In the genomic region with DNA sequence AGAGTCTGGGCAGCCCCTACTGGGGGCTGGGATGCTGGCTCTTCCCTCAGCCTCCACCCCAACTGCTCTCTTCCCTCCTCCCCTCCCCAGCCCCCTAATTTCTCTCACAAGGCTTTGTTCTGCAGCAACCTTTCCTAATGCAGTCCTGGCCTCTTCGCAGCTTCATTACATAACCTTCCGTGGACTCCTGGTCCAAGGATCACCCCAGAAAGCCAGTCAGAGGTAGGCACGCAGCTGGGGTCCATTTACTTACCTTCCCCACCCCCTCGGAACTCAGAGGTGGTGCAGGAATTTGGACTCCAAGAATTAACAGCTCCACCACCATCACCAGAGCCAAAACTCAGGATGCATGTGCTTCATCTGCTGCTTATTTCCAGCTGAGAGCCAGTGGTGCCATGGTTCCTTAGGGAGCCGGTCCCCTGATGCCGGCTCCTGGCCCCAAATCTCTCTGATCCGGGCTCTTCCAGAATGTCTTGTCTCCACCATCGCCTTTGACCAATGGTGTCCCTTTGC, we compare ENCODE assay signal across 23 cellular contexts.
"Had no signal": no experiment of that assay in that cellular context is flagged by ENCODE, and none has a peak within 500 bp of the region (broad histone marks: within the 10 kb centered on the region; RNA-seq: fewer than 3 reads in every experiment).

No MANE protein-coding gene starts in this region.

- FAIRE-seq: colon had no signal

- H2AFZ ChIP-seq: parathyroid adenoma had no signal

- H3K4me3 Mint-ChIP-seq: dendritic cell treated with granulocyte-macrophage colony-stimulating factor and Interleukin-4, amounts not matched to agents 40 ng/mL and 50 ng/mL, for 4 days; memory B cell; mesothelial cell of epicardium; nephron; stimulated activated naive B cell treated with anti-CD40 and anti-IgM and Interleukin-4, amounts not matched to agents 10 μg/mL and 1 μg/mL and 100 μg/mL, for 72 hours; stimulated activated naive CD8-positive, alpha-beta T cell treated with anti-CD3 and anti-CD28 coated beads, Interleukin-15, amount 100 ng/mL, for 72 hours had no signal

- ATAC-seq: foreskin keratinocyte; left lung; lower lobe of right lung; stimulated activated naive B cell treated with anti-CD40 and anti-IgM and Interleukin-4, amounts not matched to agents 10 μg/mL and 1 μg/mL and 100 μg/mL, for 72 hours; stimulated activated naive CD8-positive, alpha-beta T cell treated with anti-CD3 and anti-CD28 coated beads, Interleukin-15, amount 100 ng/mL, for 72 hours; upper lobe of right lung had no signal

- H3K4me1 Mint-ChIP-seq: memory B cell; mesothelial cell of epicardium; stimulated activated naive B cell treated with anti-CD40 and anti-IgM and Interleukin-4, amounts not matched to agents 10 μg/mL and 1 μg/mL and 100 μg/mL, for 72 hours; stimulated activated naive CD8-positive, alpha-beta T cell treated with anti-CD3 and anti-CD28 coated beads, Interleukin-15, amount 100 ng/mL, for 72 hours had no signal

- H3K9me3 ChIP-seq: left lung, lower lobe of right lung, sigmoid colon, thyroid gland, upper lobe of right lung, vagina had no signal

- H3K36me3 ChIP-seq: left lung, lower lobe of right lung, sigmoid colon, thyroid gland, upper lobe of right lung, vagina had no signal

- H3K27me3 ChIP-seq: sigmoid colon, thyroid gland, upper lobe of right lung, vagina had no signal

- H3K4me3 ChIP-seq: left lung, lower lobe of right lung, sigmoid colon, skin epidermis, thyroid gland, upper lobe of right lung, vagina had no signal

- H3K9me3 Mint-ChIP-seq: dendritic cell treated with granulocyte-macrophage colony-stimulating factor and Interleukin-4, amounts not matched to agents 40 ng/mL and 50 ng/mL, for 4 days; memory B cell; mesothelial cell of epicardium; nephron; stimulated activated naive B cell treated with anti-CD40 and anti-IgM and Interleukin-4, amounts not matched to agents 10 μg/mL and 1 μg/mL and 100 μg/mL, for 72 hours; stimulated activated naive CD8-positive, alpha-beta T cell treated with anti-CD3 and anti-CD28 coated beads, Interleukin-15, amount 100 ng/mL, for 72 hours had no signal

- H3K36me3 Mint-ChIP-seq: memory B cell; mesothelial cell of epicardium; stimulated activated naive B cell treated with anti-CD40 and anti-IgM and Interleukin-4, amounts not matched to agents 10 μg/mL and 1 μg/mL and 100 μg/mL, for 72 hours had no signal

- H3K27ac ChIP-seq: foreskin keratinocyte, left lung, lower lobe of right lung, parathyroid adenoma, sigmoid colon, skin epidermis, thyroid gland, upper lobe of right lung, vagina had no signal

- H3K27ac Mint-ChIP-seq: dendritic cell treated with granulocyte-macrophage colony-stimulating factor and Interleukin-4, amounts not matched to agents 40 ng/mL and 50 ng/mL, for 4 days; memory B cell; mesothelial cell of epicardium; nephron had no signal

- H3K9ac ChIP-seq: parathyroid adenoma had no signal

- H3K4me1 ChIP-seq: foreskin keratinocyte, left lung, lower lobe of right lung, thyroid gland, upper lobe of right lung had no signal

- DNase-seq: cerebellar nuclear complex; foreskin keratinocyte; head of caudate nucleus; hippocampal formation; kidney glomerular epithelial cell; left lung; lower lobe of right lung; occipital lobe; sigmoid colon; stimulated activated CD4-positive, alpha-beta T cell treated with anti-CD3 and anti-CD28 coated beads, Interleukin-2, amount 100 ng/mL, for 24 hours; stimulated activated CD4-positive, alpha-beta T cell treated with anti-CD3 and anti-CD28 coated beads, Interleukin-4, amount 100 ng/mL, for 4 hours; stimulated activated naive B cell treated with anti-CD40 and anti-IgM and Interleukin-4, amounts not matched to agents 10 μg/mL and 1 μg/mL and 100 μg/mL, for 72 hours; stimulated activated naive CD8-positive, alpha-beta T cell treated with anti-CD3 and anti-CD28 coated beads, Interleukin-15, amount 100 ng/mL, for 72 hours; thyroid gland; upper lobe of right lung had no signal
